ENCODE assay signal across 1 cellular context in the genomic region with DNA sequence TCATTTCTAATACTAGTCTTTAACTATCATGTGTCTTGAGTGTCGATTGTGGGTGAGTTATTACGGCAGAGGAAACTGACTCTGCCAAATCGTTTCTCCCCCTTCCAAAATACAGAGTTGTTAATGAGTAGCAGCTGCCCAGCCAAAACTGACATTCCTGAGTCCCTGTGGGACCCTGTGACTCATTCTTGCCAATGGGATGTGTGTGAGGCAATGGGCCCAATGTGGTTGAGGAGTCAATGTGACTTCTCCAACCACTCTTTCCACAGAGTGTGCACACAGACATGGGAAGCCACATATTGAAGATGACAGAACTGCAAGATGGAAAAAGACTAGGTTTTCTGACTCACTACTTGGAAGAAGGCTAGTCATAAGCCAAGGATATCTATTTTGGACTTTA.
TF ChIP-seq lines count a peak whose summit lies in the region.

No MANE protein-coding gene starts in this region.

TF ChIP-seq in IMR-90, 13 proteins besides CTCF, POLR2A, EP300 and RAD21 (continued from another document):
- TF ChIP-seq CEBPB (IDR thresholded peaks at IDR 0.05; ENCODE audit: low read depth, low read length) (no peak), MXI1 (IDR thresholded peaks at IDR 0.05; ENCODE audit: borderline replicate concordance, low read depth, low read length) (no peak), MAFK (IDR thresholded peaks at IDR 0.05; ENCODE audit: low read depth, low read length) (no peak), MAZ (IDR thresholded peaks at IDR 0.05; ENCODE audit: borderline replicate concordance, low read depth, low read length) (no peak), USF2 (IDR thresholded peaks at IDR 0.05; ENCODE audit: low read depth, low read length) (no peak), FOS (IDR thresholded peaks at IDR 0.05; ENCODE audit: low read depth, low read length) (no peak), RFX5 (IDR thresholded peaks at IDR 0.05; ENCODE audit: low read depth, low read length) (no peak), NFE2L2 (IDR thresholded peaks at IDR 0.05; ENCODE audit: low read depth, low read length) (no peak), ELK1 (IDR thresholded peaks at IDR 0.05; ENCODE audit: borderline replicate concordance, low read depth, low read length) (no peak), SMC3 (IDR thresholded peaks at IDR 0.05; ENCODE audit: low read depth, low read length) (no peak), RCOR1 (IDR thresholded peaks at IDR 0.05; ENCODE audit: insufficient replicate concordance, low read length) (no peak)
